Comparison of ENCODE assay signal across 26 cellular contexts in genomic region chr22:49207008-49207775, GRCh38.
A peak's percentile ranks its signal among the peaks of the same experiment; 100 is the strongest.
DNase-seq lines count a peak whose midpoint lies in the region; ATAC-seq and TF ChIP-seq lines count a peak whose summit lies in the region.
"Had no signal": no experiment of that assay in that cellular context is flagged by ENCODE, and none has a peak within 500 bp of the region (broad histone marks: within the 10 kb centered on the region; RNA-seq: fewer than 3 reads in every experiment).

No MANE protein-coding gene starts in this region.

- H3K4me1 ChIP-seq in heart right ventricle = peaks cover 0 to 4% (median 0%) of the 10 kb centered on the region in 9 donors
- H3K4me1 ChIP-seq: psoas muscle had no signal

- no peak for ATAC-seq in heart right ventricle
- ATAC-seq: CD8-positive, alpha-beta T cell; esophagus mucosa; K562; PC-3; psoas muscle; SK-N-SH treated with all-trans-retinoic acid at 6 μM for 48 hours; stimulated activated naive B cell treated with anti-CD40 and anti-IgM and Interleukin-4, amounts not matched to agents 10 μg/mL and 1 μg/mL and 100 μg/mL, for 72 hours had no signal

- H3K27ac ChIP-seq in heart right ventricle = no peak overlapping the region
- H3K27ac ChIP-seq: psoas muscle had no signal

- H3K9me3 Mint-ChIP-seq in brain (peaks cover 0 to 12% (median 1%) of the 10 kb centered on the region in 5 experiments), osteocyte (ENCODE audit: unreplicated experiment) (peaks cover 33% of the 10 kb centered on the region)
- H3K9me3 Mint-ChIP-seq: CD8-positive, alpha-beta T cell; stimulated activated naive B cell treated with anti-CD40 and anti-IgM and Interleukin-4, amounts not matched to agents 10 μg/mL and 1 μg/mL and 100 μg/mL, for 72 hours; T-helper 1 cell treated with Interleukin-12 subunit alpha and Interleukin-12 subunit beta and Interleukin-4 antibody, amounts not matched to agents 30 μg/mL and 1 μg/mL, for 36 hours had no signal

- no peaks in the 10 kb centered on the region for H3K36me3 ChIP-seq in heart right ventricle

- H3K4me3 ChIP-seq in heart right ventricle = no peak overlapping the region
- H3K4me3 ChIP-seq: K562, psoas muscle had no signal

- TF ChIP-seq CTCF in heart right ventricle (IDR thresholded peaks at IDR 0.05) = no peak
- TF ChIP-seq CTCF in brain (conservative IDR thresholded peaks at IDR 0.05) = no peak
- TF ChIP-seq CTCF in osteocyte (IDR thresholded peaks at IDR 0.05) = no peak

- H3K27ac Mint-ChIP-seq in brain (peak overlapping the region in 3 of 5 experiments; percentile 16 to 50 (median 34)), osteocyte (ENCODE audit: unreplicated experiment) (no peak overlapping the region)
- H3K27ac Mint-ChIP-seq: activated CD4-positive, alpha-beta memory T cell treated with anti-CD3 and anti-CD28 coated beads, Interleukin-2, amount 10 ng/mL, durations not matched to agents 7 days and 5 days; B cell; CD8-positive, alpha-beta T cell; stimulated activated naive B cell treated with anti-CD40 and anti-IgM and Interleukin-4, amounts not matched to agents 10 μg/mL and 1 μg/mL and 100 μg/mL, for 72 hours; T-helper 1 cell treated with Interleukin-12 subunit alpha and Interleukin-12 subunit beta and Interleukin-4 antibody, amounts not matched to agents 30 μg/mL and 1 μg/mL, for 36 hours had no signal

- intact Hi-C loops in cardiac septum (cut with DNase I) = no loop called here
- intact Hi-C loops in heart right ventricle (cut with DNase I) = no loop called here

- peak; percentile 67 for DNase-seq in cardiac septum (ENCODE audit: low spot score)
- no peak for DNase-seq in heart right ventricle
- DNase-seq in osteocyte (ENCODE audit: extremely low spot score, unreplicated experiment) = peak; percentile 63
- peak; percentile 22 for DNase-seq in ureter (ENCODE audit: low spot score)
- no peak for DNase-seq in NCI-H345 treated with DMSO at 0.1 percent for 48 hours (lab: John Stamatoyannopoulos, UW; ENCODE audit: unreplicated experiment)
- no peak for DNase-seq in AML-193 (lab: John Stamatoyannopoulos, UW)
- DNase-seq: activated CD4-positive, alpha-beta memory T cell treated with anti-CD3 and anti-CD28 coated beads, Interleukin-2, amount 10 ng/mL, durations not matched to agents 7 days and 5 days; activated CD4-positive, alpha-beta T cell treated with anti-CD3 and anti-CD28 coated beads for 1 hour; activated gamma-delta T cell; activated T-cell treated with anti-CD3 and anti-CD28 coated beads for 4 hours; DMS 273 treated with DMSO at 0.1 percent for 48 hours; midbrain; naive B cell; NCI-H1092 treated with DMSO at 0.1 percent for 48 hours; NCI-H1930; NCI-H524 treated with DMSO at 0.1 percent for 48 hours; PC-3; psoas muscle; stimulated activated naive B cell treated with anti-CD40 and anti-IgM and Interleukin-4, amounts not matched to agents 10 μg/mL and 1 μg/mL and 100 μg/mL, for 72 hours had no signal

- no peaks in the 10 kb centered on the region for H3K9me3 ChIP-seq in heart right ventricle
- H3K9me3 ChIP-seq: psoas muscle had no signal

- peaks cover 0 to 27% (median 7%) of the 10 kb centered on the region in 7 donors for H3K27me3 ChIP-seq in heart right ventricle

- H3K4me3 Mint-ChIP-seq in brain (no peak overlapping the region), osteocyte (ENCODE audit: unreplicated experiment) (no peak overlapping the region)
- H3K4me3 Mint-ChIP-seq: activated CD4-positive, alpha-beta memory T cell treated with anti-CD3 and anti-CD28 coated beads, Interleukin-2, amount 10 ng/mL, durations not matched to agents 7 days and 5 days; B cell; CD8-positive, alpha-beta T cell; naive B cell; stimulated activated naive B cell treated with anti-CD40 and anti-IgM and Interleukin-4, amounts not matched to agents 10 μg/mL and 1 μg/mL and 100 μg/mL, for 72 hours; T-helper 1 cell treated with Interleukin-12 subunit alpha and Interleukin-12 subunit beta and Interleukin-4 antibody, amounts not matched to agents 30 μg/mL and 1 μg/mL, for 36 hours had no signal

- no peaks in the 10 kb centered on the region for H3K36me3 Mint-ChIP-seq in brain
- no peaks in the 10 kb centered on the region for H3K36me3 Mint-ChIP-seq in osteocyte (ENCODE audit: unreplicated experiment)
- H3K36me3 Mint-ChIP-seq: CD8-positive, alpha-beta T cell; naive B cell; stimulated activated naive B cell treated with anti-CD40 and anti-IgM and Interleukin-4, amounts not matched to agents 10 μg/mL and 1 μg/mL and 100 μg/mL, for 72 hours had no signal

- WGBS in heart right ventricle, 2 donors = 76 to 78% methylated on average over 14 of the region's 14 CpGs

- peaks cover 61% of the 10 kb centered on the region for H3K4me1 Mint-ChIP-seq in brain
- H3K4me1 Mint-ChIP-seq in osteocyte (ENCODE audit: unreplicated experiment) = no peaks in the 10 kb centered on the region
- H3K4me1 Mint-ChIP-seq: activated CD4-positive, alpha-beta memory T cell treated with anti-CD3 and anti-CD28 coated beads, Interleukin-2, amount 10 ng/mL, durations not matched to agents 7 days and 5 days; B cell; naive B cell; stimulated activated naive B cell treated with anti-CD40 and anti-IgM and Interleukin-4, amounts not matched to agents 10 μg/mL and 1 μg/mL and 100 μg/mL, for 72 hours had no signal

- peaks cover 19% of the 10 kb centered on the region for H3K27me3 Mint-ChIP-seq in brain
- no peaks in the 10 kb centered on the region for H3K27me3 Mint-ChIP-seq in osteocyte (ENCODE audit: unreplicated experiment)
- H3K27me3 Mint-ChIP-seq: activated CD4-positive, alpha-beta memory T cell treated with anti-CD3 and anti-CD28 coated beads, Interleukin-2, amount 10 ng/mL, durations not matched to agents 7 days and 5 days; B cell had no signal

Comparison
In these comparisons a context has a peak if more than half of its experiments do, and no peak if none do; other contexts are left out.
1. DNase-seq: peak in cardiac septum (single experiment), osteocyte (single experiment) and ureter (single experiment); none in heart right ventricle (0 of 2), NCI-H345 treated with DMSO at 0.1 percent for 48 hours (single experiment) and AML-193 (0 of 2).